In genomic region chr5:3004361-3005080, GRCh38 we compare ENCODE assay signal across 19 cellular contexts.
"Had no signal": no experiment of that assay in that cellular context is flagged by ENCODE, and none has a peak within 500 bp of the region (broad histone marks: within the 10 kb centered on the region; RNA-seq: fewer than 3 reads in every experiment).

No MANE protein-coding gene starts in this region.

- H3K27me3 ChIP-seq: esophagus squamous epithelium, gastroesophageal sphincter, neutrophil, sigmoid colon, uterus had no signal

- DNase-seq: cortex of kidney; dorsolateral prefrontal cortex; effector memory CD4-positive, alpha-beta T cell; esophagus squamous epithelium; foreskin fibroblast; glutamatergic neuron; left colon; left ventricle myocardium superior; mesendoderm; naive thymus-derived CD4-positive, alpha-beta T cell; posterior cingulate gyrus; sigmoid colon; stimulated activated naive CD4-positive, alpha-beta T cell; trophoblast cell; uterus had no signal

- H3K4me1 ChIP-seq: esophagus squamous epithelium, gastroesophageal sphincter, sigmoid colon, uterus had no signal

- H3K4me3 ChIP-seq: dorsolateral prefrontal cortex, esophagus squamous epithelium, gastroesophageal sphincter, sigmoid colon, skin epidermis, uterus had no signal

- H3K27ac ChIP-seq: dorsolateral prefrontal cortex, epithelial cell of prostate, esophagus squamous epithelium, gastroesophageal sphincter, neutrophil, sigmoid colon, skin epidermis, uterus had no signal

- H3K36me3 ChIP-seq: esophagus squamous epithelium, gastroesophageal sphincter, neutrophil, sigmoid colon, uterus had no signal

- ATAC-seq: gastroesophageal sphincter; left colon; left ventricle myocardium superior; naive thymus-derived CD4-positive, alpha-beta T cell had no signal

- H3K9me3 ChIP-seq: esophagus squamous epithelium, neutrophil, sigmoid colon, uterus had no signal
